26 cellular contexts compared by ENCODE assay signal in genomic region chr12:44616385-44616784, GRCh38.
A peak's percentile ranks its signal among the peaks of the same experiment; 100 is the strongest.
DNase-seq lines count a peak whose midpoint lies in the region; ATAC-seq and TF ChIP-seq lines count a peak whose summit lies in the region.
"Had no signal": no experiment of that assay in that cellular context is flagged by ENCODE, and none has a peak within 500 bp of the region (broad histone marks: within the 10 kb centered on the region; RNA-seq: fewer than 3 reads in every experiment).

No MANE protein-coding gene starts in this region.

- DNase-seq in DMS53 (lab: John Stamatoyannopoulos, UW) (peak; percentile 77), EH (ENCODE audit: low read depth) (peak; percentile 1), NCI-H69 (lab: John Stamatoyannopoulos, UW) (peak; percentile 39), choroid plexus epithelial cell (ENCODE audit: low read depth) (peak; percentile 2), GM10266 (ENCODE audit: extremely low spot score) (no peak), OCI-M2 (lab: John Stamatoyannopoulos, UW; ENCODE audit: unreplicated experiment) (no peak)
- DNase-seq: activated CD4-positive, alpha-beta T cell treated with anti-CD3 and anti-CD28 coated beads for 48 hours; activated CD8-positive, alpha-beta memory T cell treated with anti-CD3 and anti-CD28 coated beads for 24 hours; activated effector memory CD4-positive, alpha-beta T cell treated with Interleukin-2 at 50 U/mL for 16 hours; activated naive CD8-positive, alpha-beta T cell treated with anti-CD3 and anti-CD28 coated beads, Interleukin-2, amount 50 U/mL, for 24 hours; body of pancreas; effector CD4-positive, alpha-beta T cell; glutamatergic neuron; H9; left ventricle myocardium superior; MG63; NCI-H1694 treated with DMSO at 0.1 percent for 48 hours; NCI-H345; occipital lobe; SHP77; stimulated activated naive CD8-positive, alpha-beta T cell treated with anti-CD3 and anti-CD28 coated beads, Interleukin-15, Interleukin-2, amounts not matched to agents 100 U/mL and 50 U/mL, for 24 hours; T-helper 9 cell had no signal

- no peak for ATAC-seq in GM18511 (IDR thresholded peaks at IDR 0.05; ENCODE audit: unreplicated experiment)
- ATAC-seq: activated naive CD8-positive, alpha-beta T cell treated with anti-CD3 and anti-CD28 coated beads, Interleukin-2, amount 50 U/mL, for 24 hours; body of pancreas; K562; left ventricle myocardium superior; stimulated activated naive CD8-positive, alpha-beta T cell treated with anti-CD3 and anti-CD28 coated beads, Interleukin-15, Interleukin-2, amounts not matched to agents 100 U/mL and 50 U/mL, for 24 hours had no signal

- TF ChIP-seq CTCF in choroid plexus epithelial cell (conservative IDR thresholded peaks at IDR 0.05; ENCODE audit: low read depth, low read length) (no peak), GM10266 (IDR thresholded peaks at IDR 0.05; ENCODE audit: control insufficient read depth, insufficient read depth, low read depth, missing control alignments) (no peak)

- H3K4me3 ChIP-seq in choroid plexus epithelial cell (ENCODE audit: low read depth, low read length): no peak overlapping the region
- H3K4me3 ChIP-seq: body of pancreas, K562, MG63, PC-9, thoracic aorta had no signal

Comparison
In these comparisons a context has a peak if more than half of its experiments do, and no peak if none do; other contexts are left out.
1. DNase-seq: peak in DMS53 (single experiment), EH (single experiment), NCI-H69 (single experiment) and choroid plexus epithelial cell (single experiment); none in GM10266 (single experiment) and OCI-M2 (single experiment).